ENCODE assay signal across 9 cellular contexts in the genomic region with DNA sequence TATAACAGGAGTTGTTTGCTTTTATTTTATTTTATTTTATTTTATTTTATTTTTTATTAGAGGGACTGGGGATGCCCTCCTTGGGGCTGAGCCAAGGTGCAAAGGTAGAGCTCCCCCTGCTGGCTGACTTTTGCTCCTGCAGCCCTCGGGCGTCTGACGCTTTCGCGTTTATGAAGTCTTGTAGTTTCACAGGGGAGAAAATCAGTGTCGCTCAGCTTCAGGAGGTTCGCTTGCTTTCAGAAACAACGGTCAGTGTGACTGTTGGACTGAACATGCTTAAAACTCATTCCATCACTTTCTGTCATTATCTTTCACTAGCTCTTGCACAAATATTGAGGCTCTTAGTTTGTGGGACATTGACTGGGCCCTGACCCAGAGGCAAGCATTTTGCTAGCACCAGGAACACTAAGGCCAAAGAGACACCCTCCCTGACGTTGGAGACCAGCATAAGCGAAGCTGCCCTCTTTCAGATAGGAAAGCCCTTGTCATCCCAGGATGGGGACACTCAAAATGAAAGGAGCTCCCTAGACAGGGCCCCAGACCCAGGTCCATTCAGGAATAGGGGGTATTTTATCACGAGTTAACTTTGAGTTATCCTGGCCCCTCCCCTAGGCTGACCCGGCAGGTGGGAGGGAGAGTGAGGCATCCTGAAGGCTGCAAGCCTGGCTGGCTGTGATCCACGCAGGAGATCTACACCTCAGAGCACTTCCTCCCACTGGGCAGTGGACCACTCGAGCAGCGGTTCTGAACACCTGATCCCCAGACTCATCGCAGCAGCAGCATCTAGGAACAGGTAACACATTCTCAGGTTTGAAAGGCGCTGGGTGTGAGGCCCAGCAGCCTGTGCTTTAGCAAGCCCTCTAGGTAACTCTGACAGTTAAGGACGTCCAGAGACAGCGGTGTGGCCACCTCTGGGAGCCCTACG. TPM values are rescaled to one million over a fixed set of nuclear protein-coding genes. Genes with fewer than 3 reads are reported as not detected.
A peak's percentile ranks its signal among the peaks of the same experiment; 100 is the strongest.
DNase-seq lines count a peak whose midpoint lies in the region; ATAC-seq and TF ChIP-seq lines count a peak whose summit lies in the region.
"Had no signal": no experiment of that assay in that cellular context is flagged by ENCODE, and none has a peak within 500 bp of the region (broad histone marks: within the 10 kb centered on the region; RNA-seq: fewer than 3 reads in every experiment).

No MANE protein-coding gene starts in this region.

- POLR2A ChIA-PET in CD4-positive, alpha-beta T cell (lab: Charles Lee), result interaction anchor here (1.6 to 1.9 kb wide), 2 partner anchors 157 to 439 kb away, joined by 7 read pairs; no protein-coding TSS in a partner anchor

- in situ Hi-C loops in T47D (cut with HindIII; ENCODE audit: low pct_unique_long_range_greater_than_20kb, low sequenced_read_pairs), result no loop called here

- H3K4me1 Mint-ChIP-seq in CD4-positive, alpha-beta T cell (ENCODE audit: low read depth), result peaks cover 11% of the 10 kb centered on the region

- CTCF ChIA-PET in CD4-positive, alpha-beta T cell (lab: Charles Lee), result interaction anchor here (0.5 to 3.0 kb wide), 19 partner anchors 9 to 537 kb away, joined by 3 to 40 read pairs (median 4); no protein-coding TSS in a partner anchor

- peaks cover 5% of the 10 kb centered on the region for H3K27me3 Mint-ChIP-seq in CD4-positive, alpha-beta T cell

- peak; percentile 99 for TF ChIP-seq CTCF in CD4-positive, alpha-beta T cell (IDR thresholded peaks at IDR 0.05)
- TF ChIP-seq CTCF in WERI-Rb-1 (IDR thresholded peaks at IDR 0.05; ENCODE audit: low read depth, low read length), result peak; percentile 91
- peak; percentile 95 for TF ChIP-seq CTCF in kidney epithelial cell (IDR thresholded peaks at IDR 0.05; ENCODE audit: insufficient read depth, low read length, poor library complexity, severe bottlenecking)

- no peak overlapping the region for H3K4me3 ChIP-seq in WERI-Rb-1 (ENCODE audit: low read depth, low read length)
- H3K4me3 ChIP-seq in kidney epithelial cell (ENCODE audit: low read depth, low read length), result no peak overlapping the region

- H3K36me3 ChIP-seq in WERI-Rb-1 (no peaks in the 10 kb centered on the region), kidney epithelial cell (ENCODE audit: control insufficient read depth, insufficient read depth, low read length) (no peaks in the 10 kb centered on the region)

- H3K36me3 Mint-ChIP-seq in CD4-positive, alpha-beta T cell (ENCODE audit: low read depth), result no peaks in the 10 kb centered on the region
- H3K36me3 Mint-ChIP-seq: activated naive CD4-positive, alpha-beta T cell treated with anti-CD3 and anti-CD28 coated beads, Interleukin-2, amount 50 U/mL, for 24 hours had no signal

- H3K9me3 Mint-ChIP-seq in CD4-positive, alpha-beta T cell, result no peaks in the 10 kb centered on the region
- H3K9me3 Mint-ChIP-seq: activated naive CD4-positive, alpha-beta T cell treated with anti-CD3 and anti-CD28 coated beads, Interleukin-2, amount 50 U/mL, for 24 hours had no signal

- no peak overlapping the region for H3K27ac ChIP-seq in CD4-positive, alpha-beta T cell (ENCODE audit: low read depth, low read length)
- H3K27ac ChIP-seq in WERI-Rb-1, result no peak overlapping the region

- H3K27ac Mint-ChIP-seq in CD4-positive, alpha-beta T cell, result no peak overlapping the region

- H3K27me3 ChIP-seq in CD4-positive, alpha-beta T cell (ENCODE audit: control insufficient read depth, insufficient read depth, low read length), result no peaks in the 10 kb centered on the region
- H3K27me3 ChIP-seq in WERI-Rb-1 (ENCODE audit: insufficient read depth, low read depth, severe bottlenecking), result no peaks in the 10 kb centered on the region
- H3K27me3 ChIP-seq in kidney epithelial cell (ENCODE audit: control insufficient read depth, insufficient read depth, low read length), result no peaks in the 10 kb centered on the region

- H3K4me3 Mint-ChIP-seq in CD4-positive, alpha-beta T cell, result no peak overlapping the region
- H3K4me3 Mint-ChIP-seq: activated naive CD4-positive, alpha-beta T cell treated with anti-CD3 and anti-CD28 coated beads, Interleukin-2, amount 50 U/mL, for 24 hours had no signal

- peak; percentile 88 for ATAC-seq in CD4-positive, alpha-beta T cell (ENCODE audit: poor library complexity)
- ATAC-seq in GM19455 (IDR thresholded peaks at IDR 0.05; ENCODE audit: unreplicated experiment) (peak; percentile 76), GM18873 (IDR thresholded peaks at IDR 0.05; ENCODE audit: low FRiP score, unreplicated experiment) (no peak)

- peak; percentile 63 to 84 (median 74) for DNase-seq in CD4-positive, alpha-beta T cell
- DNase-seq in NCI-H1105 (lab: John Stamatoyannopoulos, UW) (peak; percentile 43), WERI-Rb-1 (peak; percentile 83), T47D (ENCODE audit: low read depth in 1 of 2, low spot score in 1 of 2) (peak; percentile 25 to 67), kidney epithelial cell (ENCODE audit: low read depth) (no peak)
- DNase-seq in stimulated activated CD4-positive, alpha-beta T cell treated with anti-CD3 and anti-CD28 coated beads, Interleukin-1b, Interleukin-23, amount 100 ng/mL, for 48 hours, result peak; percentile 75

- no peaks in the 10 kb centered on the region for H3K9me3 ChIP-seq in CD4-positive, alpha-beta T cell (ENCODE audit: control insufficient read depth, low read length)
- no peaks in the 10 kb centered on the region for H3K9me3 ChIP-seq in WERI-Rb-1 (ENCODE audit: severe bottlenecking)

- intact Hi-C loops in CD4-positive, alpha-beta T cell (cut with DNase I, micrococcal nuclease), result loop anchor here (1.0 to 5.0 kb wide), 3 partner anchors 157 to 796 kb away; no protein-coding TSS in a partner anchor

RNA-seq across cellular contexts. Expression of a gene that starts 34.4 kb away (rescaled TPM):
- under 1 TPM; 0.22 to 0.31 TPM for total RNA-seq in CD4-positive, alpha-beta T cell
- total RNA-seq in kidney epithelial cell, result 9.9 and 15.9 TPM in 2 replicates

RNA-seq across cellular contexts. Expression of a gene that starts 35.8 kb away (rescaled TPM):
- 10 to 100 TPM; 24.2 to 24.3 TPM for total RNA-seq in CD4-positive, alpha-beta T cell
- total RNA-seq in kidney epithelial cell, result 20.3 and 20.5 TPM in 2 replicates
